28 cellular contexts compared by ENCODE assay signal in the genomic region with DNA sequence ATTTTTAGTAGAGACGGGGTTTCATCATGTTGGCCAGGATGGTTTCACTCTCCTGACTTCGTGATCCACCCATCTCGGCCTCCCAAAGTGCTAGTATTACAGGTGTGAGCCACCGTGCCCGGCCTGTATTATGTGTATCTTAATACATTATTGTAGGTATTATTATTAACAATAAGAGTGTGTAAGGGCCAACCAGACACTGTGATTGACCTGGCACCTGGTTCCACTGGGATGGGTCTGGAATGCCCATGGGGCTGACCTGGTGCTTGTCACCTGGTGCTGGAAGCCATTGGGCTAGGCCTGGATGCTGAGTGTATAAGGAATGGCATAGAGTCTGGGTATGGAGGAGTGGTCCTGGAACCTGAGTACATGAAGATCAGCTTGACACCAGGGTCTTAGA.
"Had no signal": no experiment of that assay in that cellular context is flagged by ENCODE, and none has a peak within 500 bp of the region (broad histone marks: within the 10 kb centered on the region; RNA-seq: fewer than 3 reads in every experiment).

No MANE protein-coding gene starts in this region.

- H3K27me3 ChIP-seq: body of pancreas, colonic mucosa, esophagus squamous epithelium, gastroesophageal sphincter had no signal

- H3K9me3 ChIP-seq: body of pancreas, colonic mucosa, gastroesophageal sphincter had no signal

- H3K9me3 Mint-ChIP-seq: activated CD4-positive, alpha-beta memory T cell treated with anti-CD3 and anti-CD28 coated beads, Interleukin-2, amount 10 ng/mL, durations not matched to agents 7 days and 5 days; activated CD4-positive, alpha-beta T cell treated with anti-CD3 and anti-CD28 coated beads, Interleukin-2, amount 10 ng/mL, durations not matched to agents 24 days and 14 days; activated naive CD4-positive, alpha-beta T cell treated with anti-CD3 and anti-CD28 coated beads, Interleukin-2, amount 10 ng/mL, durations not matched to agents 7 days and 5 days; activated naive CD4-positive, alpha-beta T cell treated with anti-CD3 and anti-CD28 coated beads, Interleukin-2, amount 50 U/mL, for 72 hours; activated T-cell treated with anti-CD3 and anti-CD28 coated beads, Interleukin-2, amount 50 U/mL, for 24 hours; activated T-cell treated with anti-CD3 and anti-CD28 coated beads, Interleukin-2, amount 50 U/mL, for 72 hours had no signal

- H3K4me3 Mint-ChIP-seq: activated CD4-positive, alpha-beta memory T cell treated with anti-CD3 and anti-CD28 coated beads, Interleukin-2, amount 10 ng/mL, durations not matched to agents 7 days and 5 days; activated CD4-positive, alpha-beta T cell treated with anti-CD3 and anti-CD28 coated beads for 36 hours; activated CD4-positive, alpha-beta T cell treated with anti-CD3 and anti-CD28 coated beads, Interleukin-2, amount 10 ng/mL, durations not matched to agents 24 days and 14 days; activated naive CD4-positive, alpha-beta T cell treated with anti-CD3 and anti-CD28 coated beads, Interleukin-2, amount 10 ng/mL, durations not matched to agents 7 days and 5 days; activated T-cell treated with anti-CD3 and anti-CD28 coated beads, Interleukin-2, amount 50 U/mL, for 24 hours; activated T-cell treated with anti-CD3 and anti-CD28 coated beads, Interleukin-2, amount 50 U/mL, for 72 hours had no signal

- H3K27ac ChIP-seq: body of pancreas, colonic mucosa, epithelial cell of prostate, esophagus squamous epithelium, gastroesophageal sphincter had no signal

- H3K4me3 ChIP-seq: body of pancreas, colonic mucosa, esophagus squamous epithelium, gastroesophageal sphincter had no signal

- DNase-seq: activated CD4-positive, alpha-beta memory T cell treated with anti-CD3 and anti-CD28 coated beads, Interleukin-2, amount 10 ng/mL, durations not matched to agents 7 days and 5 days; activated CD4-positive, alpha-beta T cell treated with anti-CD3 and anti-CD28 coated beads for 36 hours; activated CD4-positive, alpha-beta T cell treated with anti-CD3 and anti-CD28 coated beads, Interleukin-2, amount 10 ng/mL, durations not matched to agents 24 days and 14 days; activated CD4-positive, alpha-beta T cell treated with anti-CD3 and anti-CD28 coated beads, Interleukin-2, amount 50 U/mL, for 4 hours; activated CD4-positive, CD25-positive, alpha-beta regulatory T cell; activated CD4-positive, CD25-positive, alpha-beta regulatory T cell treated with anti-CD3 and anti-CD28 coated beads, Interleukin-2, amount 50 U/mL, for 72 hours; activated CD8-positive, alpha-beta memory T cell treated with anti-CD3 and anti-CD28 coated beads, Interleukin-2, amount 50 U/mL, for 48 hours; activated gamma-delta T cell; activated naive CD4-positive, alpha-beta T cell; activated naive CD4-positive, alpha-beta T cell treated with anti-CD3 and anti-CD28 coated beads, Interleukin-2, amount 10 ng/mL, durations not matched to agents 7 days and 5 days; activated T-cell treated with anti-CD3 and anti-CD28 coated beads for 4 hours; activated T-cell treated with anti-CD3 and anti-CD28 coated beads, Interleukin-2, amount 50 U/mL, for 24 hours; activated T-cell treated with anti-CD3 and anti-CD28 coated beads, Interleukin-2, amount 50 U/mL, for 72 hours; amniotic stem cell; anterior cingulate cortex; body of pancreas; central memory CD4-positive, alpha-beta T cell; cerebellar nuclear complex; colonic mucosa; effector CD8-positive, alpha-beta T cell; esophagus squamous epithelium; foreskin melanocyte; T-helper 2 cell had no signal

- H3K4me1 Mint-ChIP-seq: activated CD4-positive, alpha-beta memory T cell treated with anti-CD3 and anti-CD28 coated beads, Interleukin-2, amount 10 ng/mL, durations not matched to agents 7 days and 5 days; activated CD4-positive, alpha-beta T cell treated with anti-CD3 and anti-CD28 coated beads for 36 hours; activated CD4-positive, alpha-beta T cell treated with anti-CD3 and anti-CD28 coated beads, Interleukin-2, amount 10 ng/mL, durations not matched to agents 24 days and 14 days; activated naive CD4-positive, alpha-beta T cell treated with anti-CD3 and anti-CD28 coated beads, Interleukin-2, amount 10 ng/mL, durations not matched to agents 7 days and 5 days had no signal

- H3K36me3 Mint-ChIP-seq: activated naive CD4-positive, alpha-beta T cell treated with anti-CD3 and anti-CD28 coated beads, Interleukin-2, amount 10 ng/mL, durations not matched to agents 7 days and 5 days; activated naive CD4-positive, alpha-beta T cell treated with anti-CD3 and anti-CD28 coated beads, Interleukin-2, amount 50 U/mL, for 72 hours had no signal

- H3K27ac Mint-ChIP-seq: activated CD4-positive, alpha-beta memory T cell treated with anti-CD3 and anti-CD28 coated beads, Interleukin-2, amount 10 ng/mL, durations not matched to agents 7 days and 5 days; activated CD4-positive, alpha-beta T cell treated with anti-CD3 and anti-CD28 coated beads for 36 hours; activated CD4-positive, alpha-beta T cell treated with anti-CD3 and anti-CD28 coated beads, Interleukin-2, amount 10 ng/mL, durations not matched to agents 24 days and 14 days; activated naive CD4-positive, alpha-beta T cell treated with anti-CD3 and anti-CD28 coated beads, Interleukin-2, amount 10 ng/mL, durations not matched to agents 7 days and 5 days; activated naive CD4-positive, alpha-beta T cell treated with anti-CD3 and anti-CD28 coated beads, Interleukin-2, amount 50 U/mL, for 72 hours; activated T-cell treated with anti-CD3 and anti-CD28 coated beads, Interleukin-2, amount 50 U/mL, for 24 hours; activated T-cell treated with anti-CD3 and anti-CD28 coated beads, Interleukin-2, amount 50 U/mL, for 72 hours had no signal

- H3K27me3 Mint-ChIP-seq: activated CD4-positive, alpha-beta memory T cell treated with anti-CD3 and anti-CD28 coated beads, Interleukin-2, amount 10 ng/mL, durations not matched to agents 7 days and 5 days; activated CD4-positive, alpha-beta T cell treated with anti-CD3 and anti-CD28 coated beads for 36 hours; activated CD4-positive, alpha-beta T cell treated with anti-CD3 and anti-CD28 coated beads, Interleukin-2, amount 10 ng/mL, durations not matched to agents 24 days and 14 days; activated naive CD4-positive, alpha-beta T cell treated with anti-CD3 and anti-CD28 coated beads, Interleukin-2, amount 10 ng/mL, durations not matched to agents 7 days and 5 days; activated T-cell treated with anti-CD3 and anti-CD28 coated beads, Interleukin-2, amount 50 U/mL, for 24 hours had no signal

- FAIRE-seq: endometrium, endothelial cell of umbilical vein had no signal

- H3K36me3 ChIP-seq: colonic mucosa, esophagus squamous epithelium, gastroesophageal sphincter had no signal

- H3K4me1 ChIP-seq: body of pancreas, colonic mucosa, esophagus squamous epithelium, gastroesophageal sphincter had no signal

- ATAC-seq: activated CD4-positive, alpha-beta T cell treated with anti-CD3 and anti-CD28 coated beads for 36 hours; activated naive CD4-positive, alpha-beta T cell treated with anti-CD3 and anti-CD28 coated beads, Interleukin-2, amount 50 U/mL, for 72 hours; activated T-cell treated with anti-CD3 and anti-CD28 coated beads, Interleukin-2, amount 50 U/mL, for 72 hours; body of pancreas; gastroesophageal sphincter had no signal
